10 cellular contexts compared by ENCODE assay signal in the genomic region with DNA sequence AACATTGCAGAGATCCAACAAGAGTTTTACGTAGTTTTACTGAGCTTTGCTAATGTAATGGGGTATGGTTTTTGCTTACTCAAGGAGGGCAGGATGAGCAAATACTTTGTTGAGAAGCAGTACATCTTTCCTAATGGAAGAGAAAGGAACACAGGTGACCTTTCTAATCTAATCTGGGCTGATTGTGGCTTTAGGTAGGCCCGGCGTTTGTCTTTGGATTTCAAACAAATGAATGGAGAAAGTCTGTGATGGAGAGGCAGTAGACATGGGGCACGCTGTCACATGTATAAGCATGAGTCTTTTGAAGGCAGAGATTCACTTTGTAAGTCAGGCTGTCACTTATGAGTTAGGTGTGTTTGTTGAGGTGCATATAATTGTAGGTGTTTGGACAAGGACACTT. TPM values are rescaled to one million over a fixed set of nuclear protein-coding genes. Genes with fewer than 3 reads are reported as not detected.
DNase-seq lines count a peak whose midpoint lies in the region; ATAC-seq and TF ChIP-seq lines count a peak whose summit lies in the region.
"Had no signal": no experiment of that assay in that cellular context is flagged by ENCODE, and none has a peak within 500 bp of the region (broad histone marks: within the 10 kb centered on the region; RNA-seq: fewer than 3 reads in every experiment).

No MANE protein-coding gene starts in this region.

- H3K4me3 Mint-ChIP-seq in CD4-positive, alpha-beta T cell: peak overlapping the region; percentile 93

- H2AFZ ChIP-seq in OCI-LY1 (ENCODE audit: low read length): no peak overlapping the region

- no peaks in the 10 kb centered on the region for H3K9me3 ChIP-seq in CD4-positive, alpha-beta T cell (ENCODE audit: control insufficient read depth, low read length)
- H3K9me3 ChIP-seq in OCI-LY1 (ENCODE audit: low read length): no peaks in the 10 kb centered on the region
- no peaks in the 10 kb centered on the region for H3K9me3 ChIP-seq in endocrine pancreas (ENCODE audit: control insufficient read depth, low read length)
- no peaks in the 10 kb centered on the region for H3K9me3 ChIP-seq in neutrophil

- no peaks in the 10 kb centered on the region for H3K9me2 ChIP-seq in OCI-LY1 (ENCODE audit: low read depth, low read length)

- H3K27ac Mint-ChIP-seq in CD4-positive, alpha-beta T cell: peak overlapping the region; percentile 95

- no peaks in the 10 kb centered on the region for H3F3A ChIP-seq in OCI-LY1 (ENCODE audit: insufficient read depth, low read length)

- H3K4me3 ChIP-seq in OCI-LY1 (ENCODE audit: low read depth, low read length, poor library complexity, severe bottlenecking) (peak overlapping the region; percentile 94), endocrine pancreas (ENCODE audit: control insufficient read depth, insufficient read depth, low read length) (peak overlapping the region; percentile 62), neutrophil (ENCODE audit: low read depth in 1 of 2, low read length in 1 of 2) (peak overlapping the region in 1 of 2 experiments; percentile 68)

- no peak for TF ChIP-seq CTCF in CD4-positive, alpha-beta T cell (IDR thresholded peaks at IDR 0.05)
- TF ChIP-seq CTCF in OCI-LY1 (IDR thresholded peaks at IDR 0.05; ENCODE audit: low read length): no peak
- no peak for TF ChIP-seq CTCF in neutrophil (IDR thresholded peaks at IDR 0.05)

- H3K9ac ChIP-seq in OCI-LY1 (ENCODE audit: low read length) (peak overlapping the region; percentile 20; the same call in 1 of the 2 replicates), endocrine pancreas (ENCODE audit: control insufficient read depth, insufficient read depth, low read length) (no peak overlapping the region)

- peak overlapping the region; percentile 85 for H3K4me2 ChIP-seq in OCI-LY1 (ENCODE audit: low read length)

- H3K9me3 Mint-ChIP-seq in CD4-positive, alpha-beta T cell: no peaks in the 10 kb centered on the region

- no peak for ATAC-seq in CD4-positive, alpha-beta T cell (ENCODE audit: poor library complexity)
- ATAC-seq in GM21367 (IDR thresholded peaks at IDR 0.05; ENCODE audit: unreplicated experiment) (no peak), GM19395 (IDR thresholded peaks at IDR 0.05; ENCODE audit: unreplicated experiment) (no peak)

- H3K27me3 Mint-ChIP-seq in CD4-positive, alpha-beta T cell: no peaks in the 10 kb centered on the region

- intact Hi-C loops in CD4-positive, alpha-beta T cell (cut with DNase I, micrococcal nuclease): loop anchor here in 1 of 2 experiments (1.0 kb wide), 1 partner anchor 11 kb away; no protein-coding TSS in a partner anchor

- H3K4me1 ChIP-seq in OCI-LY1 (ENCODE audit: insufficient read depth, low read length, severe bottlenecking) (peaks cover 30% of the 10 kb centered on the region), endocrine pancreas (ENCODE audit: control insufficient read depth, insufficient read depth, low read length) (peaks cover 4% of the 10 kb centered on the region), neutrophil (ENCODE audit: control insufficient read depth in 1 of 2, insufficient read depth in 1 of 2, low read depth in 1 of 2, low read length in 1 of 2) (peaks cover 33 to 42% of the 10 kb centered on the region in 2 experiments)

- H3K79me2 ChIP-seq in OCI-LY1 (ENCODE audit: insufficient read depth, low read length): peaks cover 43% of the 10 kb centered on the region

- POLR2A ChIA-PET in CD4-positive, alpha-beta T cell (lab: Charles Lee): interaction anchor here (1.1 to 2.8 kb wide), 4 partner anchors 8 to 107 kb away, joined by 5 to 25 read pairs (median 6); no protein-coding TSS in a partner anchor

- CTCF ChIA-PET in CD4-positive, alpha-beta T cell (lab: Charles Lee): no interaction called here

- DNase-seq in CD4-positive, alpha-beta T cell: no peak
- DNase-seq in stimulated activated CD8-positive, alpha-beta memory T cell treated with anti-CD3 and anti-CD28 coated beads, Interleukin-4, amount 100 ng/mL, for 48 hours: no peak
- DNase-seq in iPS-NIHi7 (ENCODE audit: extremely low spot score): no peak
- DNase-seq: central memory CD4-positive, alpha-beta T cell had no signal

- peaks cover 18% of the 10 kb centered on the region for H3K36me3 Mint-ChIP-seq in CD4-positive, alpha-beta T cell (ENCODE audit: low read depth)

- H3K4me1 Mint-ChIP-seq in CD4-positive, alpha-beta T cell (ENCODE audit: low read depth): peaks cover 35% of the 10 kb centered on the region

- no peaks in the 10 kb centered on the region for H3K27me3 ChIP-seq in CD4-positive, alpha-beta T cell (ENCODE audit: control insufficient read depth, insufficient read depth, low read length)
- H3K27me3 ChIP-seq in OCI-LY1 (ENCODE audit: insufficient read depth, low read length): no peaks in the 10 kb centered on the region
- no peaks in the 10 kb centered on the region for H3K27me3 ChIP-seq in endocrine pancreas (ENCODE audit: control insufficient read depth, insufficient read depth, low read length)
- no peaks in the 10 kb centered on the region for H3K27me3 ChIP-seq in neutrophil

- H4K20me1 ChIP-seq in OCI-LY1 (ENCODE audit: insufficient read depth, low read length): no peaks in the 10 kb centered on the region

- no peak overlapping the region for H3K27ac ChIP-seq in CD4-positive, alpha-beta T cell (ENCODE audit: low read depth, low read length)
- H3K27ac ChIP-seq in OCI-LY1 (ENCODE audit: low read depth, low read length, poor library complexity, severe bottlenecking) (no peak overlapping the region), neutrophil (peak overlapping the region; percentile 60)

- H3K36me3 ChIP-seq in OCI-LY1 (ENCODE audit: insufficient read depth, low read length) (peaks cover 18% of the 10 kb centered on the region), endocrine pancreas (ENCODE audit: control insufficient read depth, insufficient read depth, low read length) (no peaks in the 10 kb centered on the region), neutrophil (no peaks in the 10 kb centered on the region)

RNA-seq across cellular contexts. Expression of a gene that starts 1.7 kb away (rescaled TPM):
- 10 to 100 TPM; 77.5 to 82.0 TPM for total RNA-seq in CD4-positive, alpha-beta T cell

RNA-seq across cellular contexts. Expression of a gene that starts 50.2 kb away (rescaled TPM):
- total RNA-seq in CD4-positive, alpha-beta T cell: 1 to 10 TPM; 1.9 to 2.8 TPM

RNA-seq across cellular contexts. Expression of a gene that starts 56.5 kb away (rescaled TPM):
- not detected for total RNA-seq in CD4-positive, alpha-beta T cell
- total RNA-seq: RPMI7951 had no signal
